ENCODE assay signal across 2 cellular contexts in the genomic region with DNA sequence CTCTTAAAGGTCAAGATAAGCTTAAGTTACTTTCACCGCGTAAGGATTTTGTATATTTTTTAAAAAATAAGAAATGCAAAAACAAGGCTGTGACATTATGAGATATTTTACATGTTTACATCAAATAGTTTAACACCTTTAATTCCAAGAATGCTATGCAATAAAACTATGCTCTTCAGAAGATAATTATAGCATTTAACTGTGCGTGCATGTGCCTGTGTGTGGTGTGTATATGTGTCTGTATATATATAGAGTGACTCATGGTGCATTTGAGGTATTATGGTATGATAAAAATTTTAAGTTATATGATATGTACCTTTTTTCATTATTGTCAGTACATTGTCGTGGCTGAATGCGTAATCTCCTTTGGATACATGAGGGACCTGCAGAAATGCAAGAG.
TF ChIP-seq lines count a peak whose summit lies in the region.

No MANE protein-coding gene starts in this region.

TF ChIP-seq in A549, 52 proteins besides CTCF, POLR2A, EP300 and RAD21 (continued from another document):
- TF ChIP-seq PHF8 (IDR thresholded peaks at IDR 0.05; ENCODE audit: borderline replicate concordance, low read depth) (no peak), RNF2 (IDR thresholded peaks at IDR 0.05; ENCODE audit: borderline replicate concordance, low read depth) (no peak), TFCP2L1 (CRISPR knock-in tag; IDR thresholded peaks at IDR 0.05) (no peak), POLR2AphosphoS2 (conservative IDR thresholded peaks at IDR 0.05; ENCODE audit: low read length) (no peak)
- TF ChIP-seq, protein P1, sequence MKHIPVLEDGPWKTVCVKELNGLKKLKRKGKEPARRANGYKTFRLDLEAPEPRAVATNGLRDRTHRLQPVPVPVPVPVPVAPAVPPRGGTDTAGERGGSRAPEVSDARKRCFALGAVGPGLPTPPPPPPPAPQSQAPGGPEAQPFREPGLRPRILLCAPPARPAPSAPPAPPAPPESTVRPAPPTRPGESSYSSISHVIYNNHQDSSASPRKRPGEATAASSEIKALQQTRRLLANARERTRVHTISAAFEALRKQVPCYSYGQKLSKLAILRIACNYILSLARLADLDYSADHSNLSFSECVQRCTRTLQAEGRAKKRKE (CRISPR knock-in tag; IDR thresholded peaks at IDR 0.05; ENCODE audit: low read depth), result no peak

TF ChIP-seq in HEK293, 187 proteins besides CTCF, POLR2A, EP300 and RAD21 (continued from another document):
- TF ChIP-seq FEZF1 (tag by site-specific recombination; IDR thresholded peaks at IDR 0.05) (peak; percentile 6; the same call in 1 of the 2 replicates), KLF8 (tag by site-specific recombination; IDR thresholded peaks at IDR 0.05) (0 out of 2 replicates have a peak, but pooled peaks have one; percentile 13)
- TF ChIP-seq, protein P2, sequence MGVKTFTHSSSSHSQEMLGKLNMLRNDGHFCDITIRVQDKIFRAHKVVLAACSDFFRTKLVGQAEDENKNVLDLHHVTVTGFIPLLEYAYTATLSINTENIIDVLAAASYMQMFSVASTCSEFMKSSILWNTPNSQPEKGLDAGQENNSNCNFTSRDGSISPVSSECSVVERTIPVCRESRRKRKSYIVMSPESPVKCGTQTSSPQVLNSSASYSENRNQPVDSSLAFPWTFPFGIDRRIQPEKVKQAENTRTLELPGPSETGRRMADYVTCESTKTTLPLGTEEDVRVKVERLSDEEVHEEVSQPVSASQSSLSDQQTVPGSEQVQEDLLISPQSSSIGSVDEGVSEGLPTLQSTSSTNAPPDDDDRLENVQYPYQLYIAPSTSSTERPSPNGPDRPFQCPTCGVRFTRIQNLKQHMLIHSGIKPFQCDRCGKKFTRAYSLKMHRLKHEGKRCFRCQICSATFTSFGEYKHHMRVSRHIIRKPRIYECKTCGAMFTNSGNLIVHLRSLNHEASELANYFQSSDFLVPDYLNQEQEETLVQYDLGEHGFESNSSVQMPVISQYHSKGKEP (tag by site-specific recombination; IDR thresholded peaks at IDR 0.05), result peak; percentile 45; the same call in 1 of the 2 replicates
